ENCODE assay signal across 8 cellular contexts in the genomic region with DNA sequence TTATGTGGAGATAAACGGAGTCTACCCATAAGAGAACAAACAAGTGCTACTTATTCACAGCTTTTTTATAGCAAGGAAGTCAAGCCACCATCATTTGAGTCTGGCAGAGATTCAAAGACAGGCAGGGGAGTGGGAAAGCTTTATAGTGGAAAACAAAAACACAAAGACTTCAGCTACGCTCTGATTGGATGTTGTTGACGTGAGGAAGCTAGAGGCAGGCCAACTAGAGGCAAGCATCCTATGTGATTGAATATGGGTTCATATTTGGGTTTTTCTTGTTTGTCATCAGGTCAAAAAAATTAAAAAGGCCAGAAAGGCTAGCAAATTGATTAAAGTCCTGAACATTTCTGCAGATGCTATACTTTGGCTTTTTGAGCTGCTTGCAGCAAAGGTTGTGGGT. TPM values are rescaled to one million over a fixed set of nuclear protein-coding genes. Genes with fewer than 3 reads are reported as not detected.
A peak's percentile ranks its signal among the peaks of the same experiment; 100 is the strongest.
DNase-seq lines count a peak whose midpoint lies in the region; ATAC-seq and TF ChIP-seq lines count a peak whose summit lies in the region.

No MANE protein-coding gene starts in this region.

- peak overlapping the region; percentile 75 for H2AFZ ChIP-seq in Karpas-422 (ENCODE audit: low read length)

- no TSS peak for BruUV-seq in Caco-2 (replicated peaks; lab: Mats Ljungman, UMichigan)

- H3K4me2 ChIP-seq in Karpas-422 (ENCODE audit: low read depth, low read length, poor library complexity, severe bottlenecking), result peak overlapping the region; percentile 77

- H4K20me1 ChIP-seq in Karpas-422 (ENCODE audit: insufficient read depth, low read depth, low read length), result no peaks in the 10 kb centered on the region

- H3K4me1 Mint-ChIP-seq in Caco-2 (ENCODE audit: low read depth, unreplicated experiment) (no peaks in the 10 kb centered on the region), natural killer cell (peaks cover 0 to 14% of the 10 kb centered on the region in 2 donors)
- H3K4me1 Mint-ChIP-seq in activated CD4-positive, alpha-beta memory T cell treated with anti-CD3 and anti-CD28 coated beads, Interleukin-2, amount 10 ng/mL, durations not matched to agents 7 days and 5 days, result peaks cover 4% of the 10 kb centered on the region

- peak overlapping the region; percentile 79; the same call in 1 of the 2 replicates for H3K9ac ChIP-seq in Karpas-422 (ENCODE audit: low read length)

- intact Hi-C loops in Caco-2 (cut with micrococcal nuclease; ENCODE audit: unreplicated experiment) (no loop called here), ascending aorta (cut with DNase I) (loop anchor here (5.0 kb wide), 1 partner anchor 47 kb away; no protein-coding TSS in a partner anchor), natural killer cell (cut with micrococcal nuclease) (no loop called here)

- H3K4me3 Mint-ChIP-seq in Caco-2 (ENCODE audit: unreplicated experiment), result peak overlapping the region; percentile 87
- peak overlapping the region; percentile 67 for H3K4me3 Mint-ChIP-seq in natural killer cell
- H3K4me3 Mint-ChIP-seq in activated CD4-positive, alpha-beta memory T cell treated with anti-CD3 and anti-CD28 coated beads, Interleukin-2, amount 10 ng/mL, durations not matched to agents 7 days and 5 days, result no peak overlapping the region

- no peak overlapping the region for H3K27ac Mint-ChIP-seq in Caco-2 (ENCODE audit: unreplicated experiment)
- no peak overlapping the region for H3K27ac Mint-ChIP-seq in natural killer cell
- H3K27ac Mint-ChIP-seq in activated CD4-positive, alpha-beta memory T cell treated with anti-CD3 and anti-CD28 coated beads, Interleukin-2, amount 10 ng/mL, durations not matched to agents 7 days and 5 days, result no peak overlapping the region

- H3K9me3 ChIP-seq in Caco-2, result no peaks in the 10 kb centered on the region
- no peaks in the 10 kb centered on the region for H3K9me3 ChIP-seq in Karpas-422 (ENCODE audit: low read length)
- no peaks in the 10 kb centered on the region for H3K9me3 ChIP-seq in ascending aorta

- H3K36me3 ChIP-seq in Caco-2 (ENCODE audit: control insufficient read depth, insufficient read depth, low read length), result no peaks in the 10 kb centered on the region
- H3K36me3 ChIP-seq in Karpas-422 (ENCODE audit: insufficient read depth, low read length), result no peaks in the 10 kb centered on the region; the same call in 1 of the 2 replicates
- H3K36me3 ChIP-seq in ascending aorta, result peaks cover 0 to 4% of the 10 kb centered on the region in 2 donors

- no peak for TF ChIP-seq CTCF in Caco-2 (IDR thresholded peaks at IDR 0.05; ENCODE audit: insufficient read depth in 1 of 2, low read depth in 1 of 2, low read length in 1 of 2, severe bottlenecking in 1 of 2, unreplicated experiment in 1 of 2)
- TF ChIP-seq CTCF in ascending aorta (IDR thresholded peaks at IDR 0.05), result no peak
- TF ChIP-seq CTCF in natural killer cell (IDR thresholded peaks at IDR 0.05), result no peak

- no peaks in the 10 kb centered on the region for H3K9me2 ChIP-seq in Karpas-422 (replicated peaks; ENCODE audit: insufficient read depth, low read length)

- H3K27me3 Mint-ChIP-seq in Caco-2 (ENCODE audit: insufficient read depth, unreplicated experiment) (no peaks in the 10 kb centered on the region), natural killer cell (ENCODE audit: low read depth in 2 of 2) (peaks cover 11 to 33% of the 10 kb centered on the region in 2 donors)
- peaks cover 13% of the 10 kb centered on the region for H3K27me3 Mint-ChIP-seq in activated CD4-positive, alpha-beta memory T cell treated with anti-CD3 and anti-CD28 coated beads, Interleukin-2, amount 10 ng/mL, durations not matched to agents 7 days and 5 days

- H3K4me3 ChIP-seq in Caco-2 (ENCODE audit: low read depth, low read length), result no peak overlapping the region
- H3K4me3 ChIP-seq in Karpas-422 (ENCODE audit: low read length), result peak overlapping the region; percentile 78
- peak overlapping the region; percentile 74 to 83 for H3K4me3 ChIP-seq in ascending aorta

- no peak for ATAC-seq in natural killer cell

- no peak overlapping the region for H3K27ac ChIP-seq in Karpas-422 (ENCODE audit: low read length)
- H3K27ac ChIP-seq in ascending aorta, result peak overlapping the region in 1 of 2 donors; percentile 86

- H3K79me2 ChIP-seq in Karpas-422 (ENCODE audit: low read length), result peaks cover 11% of the 10 kb centered on the region

- H3K4me1 ChIP-seq in Caco-2 (no peaks in the 10 kb centered on the region), Karpas-422 (ENCODE audit: low read length) (peaks cover 12% of the 10 kb centered on the region), ascending aorta (no peaks in the 10 kb centered on the region)

- POLR2A ChIA-PET in Caco-2 (lab: Charles Lee), result no interaction called here
- POLR2A ChIA-PET in activated CD4-positive, alpha-beta memory T cell treated with anti-CD3 and anti-CD28 coated beads, Interleukin-2, amount 10 ng/mL, durations not matched to agents 7 days and 5 days (lab: Charles Lee), result no interaction called here

- DNase-seq in Caco-2, result no peak
- DNase-seq in Karpas-422, result no peak
- DNase-seq in ascending aorta (ENCODE audit: low spot score in 2 of 2), result no peak
- DNase-seq in natural killer cell, result no peak
- no peak for DNase-seq in NAMALWA (ENCODE audit: low spot score)
- no peak for DNase-seq in activated CD4-positive, alpha-beta memory T cell treated with anti-CD3 and anti-CD28 coated beads, Interleukin-2, amount 10 ng/mL, durations not matched to agents 7 days and 5 days
- DNase-seq in stimulated activated CD4-positive, alpha-beta T cell treated with anti-CD3 and anti-CD28 coated beads, Interleukin-4, amount 100 ng/mL, for 4 hours, result no peak
- DNase-seq in GM19238 (ENCODE audit: insufficient read length, low spot score), result no peak

- no peaks in the 10 kb centered on the region for H3K27me3 ChIP-seq in Caco-2 (replicated peaks; ENCODE audit: control insufficient read depth, insufficient read depth, low read length)
- no peaks in the 10 kb centered on the region for H3K27me3 ChIP-seq in Karpas-422 (ENCODE audit: low read length)
- H3K27me3 ChIP-seq in ascending aorta, result no peaks in the 10 kb centered on the region

- CTCF ChIA-PET in Caco-2 (lab: Charles Lee), result no interaction called here
- CTCF ChIA-PET in activated CD4-positive, alpha-beta memory T cell treated with anti-CD3 and anti-CD28 coated beads, Interleukin-2, amount 10 ng/mL, durations not matched to agents 7 days and 5 days (lab: Charles Lee), result no interaction called here

- no peaks in the 10 kb centered on the region for H3K9me3 Mint-ChIP-seq in Caco-2 (ENCODE audit: unreplicated experiment)
- H3K9me3 Mint-ChIP-seq in natural killer cell, result no peaks in the 10 kb centered on the region
- no peaks in the 10 kb centered on the region for H3K9me3 Mint-ChIP-seq in activated CD4-positive, alpha-beta memory T cell treated with anti-CD3 and anti-CD28 coated beads, Interleukin-2, amount 10 ng/mL, durations not matched to agents 7 days and 5 days

- H3K36me3 Mint-ChIP-seq in Caco-2 (ENCODE audit: insufficient read depth, unreplicated experiment) (no peaks in the 10 kb centered on the region), natural killer cell (no peaks in the 10 kb centered on the region)
- no peaks in the 10 kb centered on the region for H3K36me3 Mint-ChIP-seq in activated CD4-positive, alpha-beta memory T cell treated with anti-CD3 and anti-CD28 coated beads, Interleukin-2, amount 10 ng/mL, durations not matched to agents 7 days and 5 days (ENCODE audit: low read depth)

RNA-seq across cellular contexts. Expression of a gene that starts 0.7 kb away (rescaled TPM):
- 39.0 and 42.3 TPM in 2 replicates for total RNA-seq in Caco-2 (2022)
- total RNA-seq in Karpas-422 (2014; rRNA removed; shearing (Covaris generic); ENCODE audit: low replicate concordance), result 19.8 and 35.4 TPM in 2 replicates
- total RNA-seq in ascending aorta, result 91.7 TPM
- 1 to 10 TPM; 3.2 to 5.2 (median 4.9) TPM for total RNA-seq in natural killer cell
- 1 to 10 TPM; 3.4 to 4.7 TPM for total RNA-seq in activated CD4-positive, alpha-beta memory T cell treated with anti-CD3 and anti-CD28 coated beads, Interleukin-2, amount 10 ng/mL, durations not matched to agents 7 days and 5 days

RNA-seq across cellular contexts. Expression of a gene that starts 23.2 kb away (rescaled TPM):
- total RNA-seq in Caco-2 (2022) (2.7 and 3.3 TPM in 2 replicates), ascending aorta (11.3 TPM), natural killer cell (1 to 10 TPM; 6.2 to 8.7 (median 8.4) TPM)
- 1.8 and 6.9 TPM in 2 replicates for total RNA-seq in Karpas-422 (2014; rRNA removed; shearing (Covaris generic); ENCODE audit: low replicate concordance)
- total RNA-seq in activated CD4-positive, alpha-beta memory T cell treated with anti-CD3 and anti-CD28 coated beads, Interleukin-2, amount 10 ng/mL, durations not matched to agents 7 days and 5 days, result 1 to 10 TPM; 2.5 to 3.0 TPM

RNA-seq across cellular contexts. Expression of a gene that starts 44.2 kb away (rescaled TPM):
- 11.6 and 11.8 TPM in 2 replicates for total RNA-seq in Caco-2 (2022)
- 22.1 and 34.2 TPM in 2 replicates for total RNA-seq in Karpas-422 (2014; rRNA removed; shearing (Covaris generic); ENCODE audit: low replicate concordance)
- total RNA-seq in ascending aorta, result 4.9 TPM
- 1 to 10 TPM; 6.4 to 7.1 (median 6.7) TPM for total RNA-seq in natural killer cell
- total RNA-seq in activated CD4-positive, alpha-beta memory T cell treated with anti-CD3 and anti-CD28 coated beads, Interleukin-2, amount 10 ng/mL, durations not matched to agents 7 days and 5 days, result 1 to 10 TPM; 6.5 to 6.7 TPM
